Comparison of ENCODE assay signal across 1 cellular context in the genomic region with DNA sequence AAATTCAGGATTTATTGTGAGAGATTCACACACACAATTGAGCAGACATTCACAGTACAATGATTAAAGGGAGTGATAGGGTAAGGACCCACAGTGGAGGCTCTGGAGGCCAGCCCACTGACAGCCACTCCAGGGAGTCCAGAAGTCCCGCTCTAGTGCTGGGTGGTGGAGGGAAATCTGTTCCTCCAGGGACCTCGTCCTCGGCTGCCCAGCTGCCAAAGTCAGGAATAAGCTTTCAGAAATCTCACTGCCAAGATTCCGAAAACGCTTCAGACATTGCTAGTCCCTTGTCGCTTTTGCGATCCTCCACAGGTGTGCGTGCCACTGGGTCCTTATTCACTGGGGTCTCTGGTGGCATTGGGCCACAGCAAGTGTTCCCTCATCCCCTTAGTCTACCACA.
TF ChIP-seq lines count a peak whose summit lies in the region.

No MANE protein-coding gene starts in this region.

TF ChIP-seq in GM12878, 131 proteins besides CTCF, POLR2A, EP300 and RAD21 (continued from another document):
- peak; percentile 4; the same call in 1 of the 2 replicates for TF ChIP-seq SMAD5 (IDR thresholded peaks at IDR 0.05; ENCODE audit: low read depth)
- TF ChIP-seq SP1 (IDR thresholded peaks at IDR 0.05; ENCODE audit: low read depth, low read length): no peak
- TF ChIP-seq SIX5 (IDR thresholded peaks at IDR 0.05; ENCODE audit: low read depth, low read length, severe bottlenecking): no peak
- no peak for TF ChIP-seq ETV6 (conservative IDR thresholded peaks at IDR 0.05 in 1 of 2, IDR thresholded peaks at IDR 0.05 in 1 of 2; ENCODE audit: borderline replicate concordance in 1 of 2, low read depth in 1 of 2)
- TF ChIP-seq IRF4 (IDR thresholded peaks at IDR 0.05; ENCODE audit: low read depth, low read length): no peak
